19 cellular contexts compared by ENCODE assay signal in genomic region chr5:110265199-110265598, GRCh38.
A peak's percentile ranks its signal among the peaks of the same experiment; 100 is the strongest.
DNase-seq lines count a peak whose midpoint lies in the region; ATAC-seq and TF ChIP-seq lines count a peak whose summit lies in the region.
"Had no signal": no experiment of that assay in that cellular context is flagged by ENCODE, and none has a peak within 500 bp of the region (broad histone marks: within the 10 kb centered on the region; RNA-seq: fewer than 3 reads in every experiment).

No MANE protein-coding gene starts in this region.

- H3K4me1 ChIP-seq in left ventricle myocardium inferior (peaks cover 3% of the 10 kb centered on the region), right atrium auricular region (no peaks in the 10 kb centered on the region), uterus (peaks cover 0 to 3% of the 10 kb centered on the region in 2 donors)
- H3K4me1 ChIP-seq: BLaER1, HAP-1 had no signal

- H3K9me3 ChIP-seq in left ventricle myocardium inferior (replicated peaks) (no peaks in the 10 kb centered on the region), right atrium auricular region (no peaks in the 10 kb centered on the region), uterus (no peaks in the 10 kb centered on the region)
- H3K9me3 ChIP-seq: BLaER1, HAP-1 had no signal

- no peak overlapping the region for H3K4me3 Mint-ChIP-seq in stimulated activated effector memory CD8-positive, alpha-beta T cell treated with anti-CD3 and anti-CD28 coated beads, Interleukin-12 subunit alpha, Interleukin-12 subunit beta, amount 100 ng/mL, for 72 hours
- H3K4me3 Mint-ChIP-seq: B cell; CD4-positive, CD25-positive, alpha-beta regulatory T cell; CD8-positive, alpha-beta memory T cell; GM23338; HFFc6 had no signal

- no peak overlapping the region for H3K27ac Mint-ChIP-seq in stimulated activated effector memory CD8-positive, alpha-beta T cell treated with anti-CD3 and anti-CD28 coated beads, Interleukin-12 subunit alpha, Interleukin-12 subunit beta, amount 100 ng/mL, for 72 hours
- H3K27ac Mint-ChIP-seq: B cell; CD4-positive, CD25-positive, alpha-beta regulatory T cell; CD8-positive, alpha-beta memory T cell; GM23338; HFFc6 had no signal

- H3K27me3 ChIP-seq in left ventricle myocardium inferior (ENCODE audit: low read depth), result peaks cover 3% of the 10 kb centered on the region
- no peaks in the 10 kb centered on the region for H3K27me3 ChIP-seq in right atrium auricular region
- no peaks in the 10 kb centered on the region for H3K27me3 ChIP-seq in uterus
- H3K27me3 ChIP-seq: BLaER1 had no signal

- H3K36me3 Mint-ChIP-seq in stimulated activated effector memory CD8-positive, alpha-beta T cell treated with anti-CD3 and anti-CD28 coated beads, Interleukin-12 subunit alpha, Interleukin-12 subunit beta, amount 100 ng/mL, for 72 hours, result no peaks in the 10 kb centered on the region
- H3K36me3 Mint-ChIP-seq: CD4-positive, CD25-positive, alpha-beta regulatory T cell; CD8-positive, alpha-beta memory T cell had no signal

- no peaks in the 10 kb centered on the region for H3K4me1 Mint-ChIP-seq in stimulated activated effector memory CD8-positive, alpha-beta T cell treated with anti-CD3 and anti-CD28 coated beads, Interleukin-12 subunit alpha, Interleukin-12 subunit beta, amount 100 ng/mL, for 72 hours
- H3K4me1 Mint-ChIP-seq: B cell; CD4-positive, CD25-positive, alpha-beta regulatory T cell; CD8-positive, alpha-beta memory T cell; GM23338 had no signal

- TF ChIP-seq POLR2A in uterus (IDR thresholded peaks at IDR 0.05), result no peak

- intact Hi-C loops in left ventricle myocardium inferior (cut with micrococcal nuclease) (no loop called here), uterus (cut with DNase I; ENCODE audit: low total_unique reads) (no loop called here)

- DNase-seq in left ventricle myocardium inferior, result no peak
- no peak for DNase-seq in right atrium auricular region (ENCODE audit: low spot score)
- DNase-seq in stimulated activated effector memory CD8-positive, alpha-beta T cell treated with anti-CD3 and anti-CD28 coated beads, Interleukin-12 subunit alpha, Interleukin-12 subunit beta, amount 100 ng/mL, for 72 hours (ENCODE audit: low spot score in 2 of 2), result no peak
- DNase-seq in uterus, result no peak
- DNase-seq: CD4-positive, CD25-positive, alpha-beta regulatory T cell; CD8-positive, alpha-beta memory T cell; DMS 273 treated with DMSO at 0.1 percent for 48 hours; DMS79; EL; GDM1; HFFc6 had no signal

- peak; percentile 34 for ATAC-seq in stimulated activated effector memory CD8-positive, alpha-beta T cell treated with anti-CD3 and anti-CD28 coated beads, Interleukin-12 subunit alpha, Interleukin-12 subunit beta, amount 100 ng/mL, for 72 hours
- no peak for ATAC-seq in activated CD4-positive, CD25-positive, alpha-beta regulatory T cell treated with anti-CD3 and anti-CD28 coated beads, Interleukin-2, amount 50 U/mL, for 24 hours
- ATAC-seq in GM19324 (IDR thresholded peaks at IDR 0.05; ENCODE audit: low FRiP score, unreplicated experiment), result no peak
- ATAC-seq: GM12878, GM23338 had no signal

- H3K4me3 ChIP-seq in left ventricle myocardium inferior (no peak overlapping the region), right atrium auricular region (no peak overlapping the region), uterus (no peak overlapping the region)
- H3K4me3 ChIP-seq: BLaER1, GM12878, GM23338, HAP-1 had no signal

- H3K27ac ChIP-seq in left ventricle myocardium inferior (replicated peaks) (peak overlapping the region; percentile 16), right atrium auricular region (no peak overlapping the region), uterus (peak overlapping the region; percentile 34 to 60)
- H3K27ac ChIP-seq: BLaER1, C4-2B had no signal

- H3K36me3 ChIP-seq in left ventricle myocardium inferior, result no peaks in the 10 kb centered on the region
- H3K36me3 ChIP-seq in right atrium auricular region, result no peaks in the 10 kb centered on the region
- no peaks in the 10 kb centered on the region for H3K36me3 ChIP-seq in uterus
- H3K36me3 ChIP-seq: BLaER1, HAP-1 had no signal

- no peaks in the 10 kb centered on the region for H3K9me3 Mint-ChIP-seq in stimulated activated effector memory CD8-positive, alpha-beta T cell treated with anti-CD3 and anti-CD28 coated beads, Interleukin-12 subunit alpha, Interleukin-12 subunit beta, amount 100 ng/mL, for 72 hours
- H3K9me3 Mint-ChIP-seq: CD4-positive, CD25-positive, alpha-beta regulatory T cell; GM23338 had no signal

- no peak for TF ChIP-seq CTCF in left ventricle myocardium inferior (IDR thresholded peaks at IDR 0.05; ENCODE audit: borderline replicate concordance)
- no peak for TF ChIP-seq CTCF in right atrium auricular region (IDR thresholded peaks at IDR 0.05)
- no peak for TF ChIP-seq CTCF in uterus (IDR thresholded peaks at IDR 0.05)

Comparison
In these comparisons a context has a peak if more than half of its experiments do, and no peak if none do; other contexts are left out.
1. H3K27ac ChIP-seq: peak in left ventricle myocardium inferior (single experiment) and uterus (2 of 2); none in right atrium auricular region (0 of 2).